In the genomic region with DNA sequence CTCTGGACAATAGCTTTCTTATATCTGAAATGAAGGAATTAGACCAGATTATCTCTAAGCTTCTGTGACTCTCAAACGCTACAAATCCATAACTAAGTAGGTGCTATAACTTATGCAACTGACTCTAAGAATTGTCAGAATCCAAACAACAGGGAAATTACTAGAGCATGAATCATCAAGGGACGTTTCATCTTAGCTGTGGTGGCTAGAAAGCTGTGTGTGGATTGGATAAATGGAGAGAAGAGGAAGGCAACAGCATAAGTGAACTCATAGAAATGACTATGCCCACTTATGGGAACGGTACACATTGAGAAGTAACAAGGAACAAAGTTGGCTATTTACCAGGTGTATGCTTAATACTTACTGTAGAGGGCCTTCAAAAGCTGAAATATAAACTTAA, we compare ENCODE assay signal across 13 cellular contexts.
A peak's percentile ranks its signal among the peaks of the same experiment; 100 is the strongest.
DNase-seq lines count a peak whose midpoint lies in the region; ATAC-seq and TF ChIP-seq lines count a peak whose summit lies in the region.
"Had no signal": no experiment of that assay in that cellular context is flagged by ENCODE, and none has a peak within 500 bp of the region (broad histone marks: within the 10 kb centered on the region; RNA-seq: fewer than 3 reads in every experiment).

No MANE protein-coding gene starts in this region.

- POLR2A ChIA-PET in BJ (lab: Charles Lee) = interaction anchor here (0.7 kb wide), 1 partner anchor 62 kb away, joined by 4 read pairs; no protein-coding TSS in a partner anchor

- H3K9me3 ChIP-seq in HUES48 (ENCODE audit: control insufficient read depth, insufficient read depth, low read length) = no peaks in the 10 kb centered on the region
- H3K9me3 ChIP-seq in lower lobe of right lung = no peaks in the 10 kb centered on the region

- H3K27ac ChIP-seq in HUES48 (ENCODE audit: low read depth, low read length) (peak overlapping the region; percentile 54), lower lobe of right lung (no peak overlapping the region)
- H3K27ac ChIP-seq: SK-N-MC had no signal

- no peak overlapping the region for H3K9ac ChIP-seq in HUES48 (ENCODE audit: low read depth, low read length)

- no peaks in the 10 kb centered on the region for H3K4me1 ChIP-seq in HUES48 (ENCODE audit: control insufficient read depth, insufficient read depth, low read length)
- H3K4me1 ChIP-seq in lower lobe of right lung = no peaks in the 10 kb centered on the region

- peak; percentile 56 for DNase-seq in BJ (ENCODE audit: low read depth)
- peak; percentile 89 for DNase-seq in astrocyte of the hippocampus (ENCODE audit: low read depth, low spot score)
- no peak for DNase-seq in lower lobe of right lung
- no peak for DNase-seq in OCI-M1 (lab: John Stamatoyannopoulos, UW)
- no peak for DNase-seq in anterior cingulate cortex (lab: John Stamatoyannopoulos, UW)
- DNase-seq in cerebellum (ENCODE audit: low spot score) = no peak
- no peak for DNase-seq in cardiac septum (ENCODE audit: low spot score)
- DNase-seq: activated CD4-positive, alpha-beta memory T cell treated with anti-CD3 and anti-CD28 coated beads, Interleukin-2, amount 10 ng/mL, durations not matched to agents 7 days and 5 days; COR-L47; left colon had no signal

- H3K4me3 ChIP-seq in BJ (ENCODE audit: low read depth, low read length) (no peak overlapping the region), HUES48 (ENCODE audit: low read depth, low read length) (no peak overlapping the region), lower lobe of right lung (no peak overlapping the region)
- H3K4me3 ChIP-seq: K562, SK-N-MC had no signal

- peak; percentile 57 to 88 for ATAC-seq in lower lobe of right lung
- ATAC-seq: K562, left colon had no signal

- H3K36me3 ChIP-seq in BJ (ENCODE audit: control insufficient read depth, insufficient read depth, low read length) = no peaks in the 10 kb centered on the region
- H3K36me3 ChIP-seq in HUES48 (ENCODE audit: control insufficient read depth, insufficient read depth, low read length) = no peaks in the 10 kb centered on the region
- no peaks in the 10 kb centered on the region for H3K36me3 ChIP-seq in lower lobe of right lung

- H3K27me3 ChIP-seq in BJ (ENCODE audit: control insufficient read depth, insufficient read depth, low read length) (no peaks in the 10 kb centered on the region), HUES48 (ENCODE audit: control insufficient read depth, insufficient read depth, low read length) (no peaks in the 10 kb centered on the region), lower lobe of right lung (ENCODE audit: low read depth) (no peaks in the 10 kb centered on the region)

- CTCF ChIA-PET in BJ (lab: Yijun Ruan, JAX) = interaction anchor here (0.6 kb wide), 1 partner anchor 106 kb away, joined by 4 read pairs; no protein-coding TSS in a partner anchor

- intact Hi-C loops in lower lobe of right lung (cut with DNase I) (no loop called here), cardiac septum (cut with DNase I) (no loop called here)

- TF ChIP-seq CTCF in BJ (IDR thresholded peaks at IDR 0.05; ENCODE audit: insufficient read depth, low read depth, low read length) (no peak), lower lobe of right lung (IDR thresholded peaks at IDR 0.05) (no peak)

Comparison
In these comparisons a context has a peak if more than half of its experiments do, and no peak if none do; other contexts are left out.
1. DNase-seq: peak in BJ (single experiment) and astrocyte of the hippocampus (single experiment); none in lower lobe of right lung (single experiment), OCI-M1 (single experiment), anterior cingulate cortex (0 of 58), cerebellum (single experiment) and cardiac septum (single experiment).